ENCODE assay signal across 8 cellular contexts in the genomic region with DNA sequence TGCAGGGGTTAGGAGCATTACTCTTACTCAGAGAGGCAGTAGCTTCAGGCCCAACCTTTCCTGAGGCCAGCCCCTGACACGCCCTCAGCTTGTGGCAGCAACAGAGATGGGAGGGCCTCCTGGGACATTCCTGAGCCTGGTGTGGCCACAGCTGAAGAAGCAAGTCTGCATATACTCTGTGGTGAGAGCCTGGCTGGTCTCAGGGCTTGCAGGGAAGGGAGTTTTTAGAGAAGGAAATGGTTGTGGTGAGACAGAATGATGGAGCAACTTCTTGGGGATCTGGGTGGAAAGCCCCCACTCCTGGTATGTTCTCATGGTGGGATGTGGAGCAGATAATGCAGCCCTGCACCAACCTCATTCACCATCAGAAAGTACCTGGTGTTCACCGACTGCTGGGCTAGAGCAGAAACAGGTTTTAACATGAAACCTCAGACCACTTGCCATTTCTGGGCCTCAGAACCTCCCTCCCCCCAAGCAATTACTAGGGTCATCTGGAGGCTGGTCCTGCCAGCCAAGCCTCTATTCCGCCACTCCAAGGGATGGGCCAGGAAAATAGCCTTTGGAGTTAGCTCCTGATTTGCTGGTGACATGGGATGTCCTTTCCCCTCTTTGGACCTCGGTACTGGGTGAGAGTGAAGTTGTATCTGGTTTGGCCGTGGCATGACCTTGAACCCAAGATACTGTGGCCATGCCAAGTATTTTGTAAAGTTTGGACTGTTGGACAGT. TPM values are rescaled to one million over a fixed set of nuclear protein-coding genes. Genes with fewer than 3 reads are reported as not detected.
DNase-seq lines count a peak whose midpoint lies in the region; ATAC-seq and TF ChIP-seq lines count a peak whose summit lies in the region.

No MANE protein-coding gene starts in this region.

- ATAC-seq in GM19455 (IDR thresholded peaks at IDR 0.05; ENCODE audit: unreplicated experiment) (peak; percentile 61), HG03442 (IDR thresholded peaks at IDR 0.05; ENCODE audit: unreplicated experiment) (peak; percentile 80)

- in situ Hi-C loops in Caki2 (cut with HindIII; ENCODE audit: low pct_unique_long_range_greater_than_20kb, low sequenced_read_pairs): no loop called here
- in situ Hi-C loops in astrocyte of the spinal cord (cut with HindIII; ENCODE audit: low sequenced_read_pairs): no loop called here

- no peak overlapping the region for H3K4me3 ChIP-seq in astrocyte of the spinal cord (ENCODE audit: low read depth, low read length)

- TF ChIP-seq CTCF in astrocyte of the spinal cord (IDR thresholded peaks at IDR 0.05; ENCODE audit: low read depth, low read length): no peak

- DNase-seq in Caki2 (ENCODE audit: low read depth) (peak; percentile 93), SIG-M5 (lab: John Stamatoyannopoulos, UW) (peak; percentile 86), astrocyte of the spinal cord (ENCODE audit: low read depth, low spot score) (peak; percentile 97), iPS-NIHi7 (ENCODE audit: extremely low spot score) (peak; percentile 93), NCI-H2171 treated with DMSO at 0.1 percent for 48 hours (lab: John Stamatoyannopoulos, UW) (no peak)
- DNase-seq in stimulated activated CD4-positive, alpha-beta T cell treated with anti-CD3 and anti-CD28 coated beads, Interleukin-2, amount 100 ng/mL, for 24 hours: peak; percentile 61 to 69

RNA-seq across cellular contexts. Expression of a gene that starts 28.0 kb away (rescaled TPM):
- 14.9 and 29.2 TPM in 2 replicates for total RNA-seq in Caki2 (2014; rRNA removed; shearing (Covaris generic); ENCODE audit: low replicate concordance)

RNA-seq across cellular contexts. Expression of a gene that starts 44.0 kb away (rescaled TPM):
- 326 and 384 TPM in 2 replicates for total RNA-seq in Caki2 (2014; rRNA removed; shearing (Covaris generic); ENCODE audit: low replicate concordance)
